ENCODE assay signal across 2 cellular contexts in genomic region chr5:178206166-178207101, GRCh38.
TF ChIP-seq lines count a peak whose summit lies in the region.

No MANE protein-coding gene starts in this region.

TF ChIP-seq in H1, 55 proteins besides CTCF, POLR2A, EP300 and RAD21:
- TF ChIP-seq KDM5A (IDR thresholded peaks at IDR 0.05; ENCODE audit: low read length) = no peak
- peak; percentile 75 for TF ChIP-seq POLR2AphosphoS5 (IDR thresholded peaks at IDR 0.05; ENCODE audit: low read depth, low read length)
- TF ChIP-seq TAF7 (optimal IDR thresholded peaks at IDR 0.05; ENCODE audit: borderline replicate concordance, low read depth, low read length) = no peak
- TF ChIP-seq YY1 (IDR thresholded peaks at IDR 0.05; ENCODE audit: low read depth, low read length) = no peak
- peak; percentile 21 for TF ChIP-seq SAP30 (IDR thresholded peaks at IDR 0.05; ENCODE audit: insufficient read depth, insufficient replicate concordance, low read length)

TF ChIP-seq in neural cell, 6 proteins besides CTCF, POLR2A, EP300 and RAD21:
- TF ChIP-seq SMC3 (conservative IDR thresholded peaks at IDR 0.05; ENCODE audit: poor library complexity) = no peak
- no peak for TF ChIP-seq REST (IDR thresholded peaks at IDR 0.05; ENCODE audit: borderline replicate concordance)
- TF ChIP-seq EZH2 (IDR thresholded peaks at IDR 0.05; ENCODE audit: borderline replicate concordance, insufficient read depth, low read length, poor library complexity, severe bottlenecking) = no peak
TF ChIP-seq in neural cell: peak in this region for 0.
